In the genomic region with DNA sequence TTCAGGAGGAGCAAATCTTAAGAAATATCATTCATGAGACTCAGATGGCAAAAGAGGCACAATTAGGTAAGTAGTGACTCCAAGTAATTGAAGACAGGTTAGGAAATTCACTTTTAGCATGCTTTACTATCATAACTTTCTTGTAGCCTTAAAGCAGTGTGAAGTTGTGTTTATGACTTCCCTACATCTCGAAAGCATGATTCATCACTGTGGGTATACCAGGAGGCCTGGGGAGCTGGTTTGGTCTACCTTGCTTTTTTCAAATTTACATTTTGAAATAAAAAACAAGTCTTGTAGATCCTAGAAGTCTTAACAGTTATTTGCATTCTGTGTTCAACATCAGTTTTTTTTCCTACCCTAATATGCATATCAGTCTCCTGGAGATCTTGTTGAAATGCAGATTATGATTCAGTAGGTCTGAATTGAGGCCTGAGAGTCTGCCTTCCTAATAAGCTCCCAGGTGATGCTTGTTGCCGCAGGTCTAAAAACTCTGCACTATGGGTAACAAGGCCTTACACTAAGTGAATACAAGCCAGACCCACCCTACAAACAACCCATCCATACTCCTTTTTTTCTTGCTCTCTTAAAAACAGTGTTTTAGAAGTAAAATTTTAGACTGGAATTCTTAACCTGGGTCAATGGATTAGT, we compare ENCODE assay signal across 18 cellular contexts. TPM values are rescaled to one million over a fixed set of nuclear protein-coding genes. Genes with fewer than 3 reads are reported as not detected.
DNase-seq lines count a peak whose midpoint lies in the region; ATAC-seq and TF ChIP-seq lines count a peak whose summit lies in the region.
"Had no signal": no experiment of that assay in that cellular context is flagged by ENCODE, and none has a peak within 500 bp of the region (broad histone marks: within the 10 kb centered on the region; RNA-seq: fewer than 3 reads in every experiment).

No MANE protein-coding gene starts in this region.

- H3K36me3 Mint-ChIP-seq in HFFc6 (ENCODE audit: low read depth), result peaks cover 45% of the 10 kb centered on the region
- H3K36me3 Mint-ChIP-seq in activated naive CD8-positive, alpha-beta T cell, result peaks cover 22% of the 10 kb centered on the region

- no TSS peak for BruUV-seq in PC-3 (replicated peaks; lab: Mats Ljungman, UMichigan)

- H3K36me3 ChIP-seq in PC-3 (ENCODE audit: low read depth, low read length), result peaks cover 63% of the 10 kb centered on the region
- H3K36me3 ChIP-seq: BE2C had no signal

- DNase-seq in activated CD4-positive, alpha-beta T cell treated with anti-CD3 and anti-CD28 coated beads for 48 hours, result peak; percentile 29
- DNase-seq in activated CD4-positive, alpha-beta T cell treated with anti-CD3 and anti-CD28 coated beads, Interleukin-2, amount 50 U/mL, for 4 hours, result no peak
- DNase-seq in HFFc6 (peak; percentile 4), iris pigment epithelial cell (ENCODE audit: low read depth) (peak; percentile 51), PC-3 (no peak), GM20000 (ENCODE audit: low spot score) (no peak), CD1c-positive myeloid dendritic cell (ENCODE audit: extremely low spot score) (no peak)
- DNase-seq: BE2C; body of pancreas; head of caudate nucleus; NCI-H1105 treated with DMSO at 0.1 percent for 48 hours; NCI-H2081 treated with DMSO at 0.1 percent for 48 hours; NCI-H446 treated with DMSO at 0.1 percent for 48 hours; NK-92 treated with Interleukin-12 subunit alpha and Interleukin-12 subunit beta, amount 100 ng/mL, for 24 hours; T-helper 17 cell had no signal

- no peak overlapping the region for H3K4me3 ChIP-seq in PC-3 (ENCODE audit: low read length)
- H3K4me3 ChIP-seq: A549, body of pancreas had no signal

- intact Hi-C loops in PC-3 (cut with micrococcal nuclease), result no loop called here

- no peaks in the 10 kb centered on the region for H3K27me3 ChIP-seq in PC-3 (ENCODE audit: low read length)
- H3K27me3 ChIP-seq: BE2C, body of pancreas had no signal

- no peak overlapping the region for H3K27ac Mint-ChIP-seq in HFFc6
- H3K27ac Mint-ChIP-seq in activated naive CD8-positive, alpha-beta T cell, result peak overlapping the region; percentile 41
- H3K27ac Mint-ChIP-seq: progenitor cell of endocrine pancreas, T-helper 17 cell had no signal

- H3K27me3 Mint-ChIP-seq in HFFc6 (ENCODE audit: insufficient read depth), result no peaks in the 10 kb centered on the region
- no peaks in the 10 kb centered on the region for H3K27me3 Mint-ChIP-seq in activated naive CD8-positive, alpha-beta T cell
- H3K27me3 Mint-ChIP-seq: progenitor cell of endocrine pancreas, T-helper 17 cell had no signal

- no peaks in the 10 kb centered on the region for H3K9me3 Mint-ChIP-seq in HFFc6
- H3K9me3 Mint-ChIP-seq in activated naive CD8-positive, alpha-beta T cell (ENCODE audit: low read depth), result no peaks in the 10 kb centered on the region

- H4K20me1 ChIP-seq in PC-3 (ENCODE audit: low read length), result no peaks in the 10 kb centered on the region

- H3K4me1 ChIP-seq in PC-3 (ENCODE audit: insufficient read depth, low read length), result no peaks in the 10 kb centered on the region
- H3K4me1 ChIP-seq: A549, BE2C had no signal

- no peak overlapping the region for H2AFZ ChIP-seq in PC-3 (ENCODE audit: low read length)

- no peak for ATAC-seq in PC-3
- ATAC-seq: A549, body of pancreas, T-helper 17 cell had no signal

- CTCF ChIA-PET in PC-3 (lab: Charles Lee), result no interaction called here

- peaks cover 14% of the 10 kb centered on the region for H3K4me1 Mint-ChIP-seq in HFFc6 (ENCODE audit: low read depth)
- H3K4me1 Mint-ChIP-seq in activated naive CD8-positive, alpha-beta T cell (ENCODE audit: low read depth), result peaks cover 18% of the 10 kb centered on the region

- no peak overlapping the region for H3K4me3 Mint-ChIP-seq in HFFc6
- H3K4me3 Mint-ChIP-seq in activated naive CD8-positive, alpha-beta T cell, result no peak overlapping the region
- H3K4me3 Mint-ChIP-seq: T-helper 17 cell had no signal

- no peaks in the 10 kb centered on the region for H3K9me2 ChIP-seq in PC-3 (replicated peaks; ENCODE audit: low read length)

- H3K27ac ChIP-seq in PC-3 (ENCODE audit: low read length), result no peak overlapping the region
- H3K27ac ChIP-seq: A549, body of pancreas had no signal

- H3F3A ChIP-seq in PC-3 (ENCODE audit: low read length, unreplicated experiment), result no peaks in the 10 kb centered on the region

- POLR2A ChIA-PET in PC-3 (lab: Charles Lee; ENCODE audit: unreplicated experiment), result interaction anchor here (0.7 kb wide), 1 partner anchor 23 kb away, joined by 6 read pairs; no protein-coding TSS in a partner anchor

- H3K4me2 ChIP-seq in PC-3 (ENCODE audit: low read length), result no peak overlapping the region
- H3K4me2 ChIP-seq: A549 had no signal

- H3K9ac ChIP-seq in PC-3 (ENCODE audit: low read length), result no peak overlapping the region

- no peaks in the 10 kb centered on the region for H3K79me2 ChIP-seq in PC-3 (ENCODE audit: low read length)

- H3K9me3 ChIP-seq in PC-3 (ENCODE audit: low read length), result no peaks in the 10 kb centered on the region
- H3K9me3 ChIP-seq: A549, BE2C, body of pancreas had no signal

- no peak for TF ChIP-seq CTCF in HFFc6 (IDR thresholded peaks at IDR 0.05)
- no peak for TF ChIP-seq CTCF in PC-3 (conservative IDR thresholded peaks at IDR 0.05; ENCODE audit: low read depth, low read length)
- TF ChIP-seq CTCF in GM20000 (IDR thresholded peaks at IDR 0.05; ENCODE audit: extremely low read depth, missing control alignments), result no peak

RNA-seq across cellular contexts. Expression of a gene that starts 41.4 kb away (rescaled TPM):
- total RNA-seq in HFFc6 (2021; fragmentation: NEBNext Ultra II Directional; extraction: Animal tissue kit (Norgen Biotek cat#: 25700)), result 10 to 100 TPM; 30.1 to 44.5 (median 38.6) TPM
- total RNA-seq in PC-3 (2014; rRNA removed), result 42.1 and 51.7 TPM in 2 replicates

Comparison
In these comparisons a context has a peak if more than half of its experiments do, and no peak if none do; other contexts are left out.
1. DNase-seq: peak in activated CD4-positive, alpha-beta T cell treated with anti-CD3 and anti-CD28 coated beads for 48 hours (single experiment), HFFc6 (single experiment) and iris pigment epithelial cell (single experiment); none in activated CD4-positive, alpha-beta T cell treated with anti-CD3 and anti-CD28 coated beads, Interleukin-2, amount 50 U/mL, for 4 hours (0 of 2), PC-3 (single experiment), GM20000 (single experiment) and CD1c-positive myeloid dendritic cell (single experiment).